In genomic region chr16:29790949-29791844, GRCh38 we compare ENCODE assay signal across 8 cellular contexts. TPM values are rescaled to one million over a fixed set of nuclear protein-coding genes. Genes with fewer than 3 reads are reported as not detected.
DNase-seq lines count a peak whose midpoint lies in the region; ATAC-seq, FAIRE-seq and TF ChIP-seq lines count a peak whose summit lies in the region.

No MANE protein-coding gene starts in this region.

- DNase-seq in GM12864 (ENCODE audit: low read depth) (no peak), keratinocyte (ENCODE audit: low read depth, low spot score) (no peak), substantia nigra (lab: John Stamatoyannopoulos, UW) (peak in 2 of 49 donors; percentile 23 to 50), T-helper 9 cell (no peak)
- DNase-seq in activated naive CD4-positive, alpha-beta T cell treated with anti-CD3 and anti-CD28 coated beads, Interleukin-2, amount 50 U/mL, for 72 hours (ENCODE audit: low spot score in 2 of 2), result no peak

- peak overlapping the region; percentile 91 for H3K9ac ChIP-seq in keratinocyte (ENCODE audit: control insufficient read depth, extremely low read depth, insufficient read depth, low read length)

- H3K27ac ChIP-seq in keratinocyte (ENCODE audit: control insufficient read depth, insufficient read depth, low read length), result peak overlapping the region; percentile 79
- peak overlapping the region; percentile 59 for H3K27ac ChIP-seq in substantia nigra (ENCODE audit: low read depth, low read length, poor library complexity, severe bottlenecking)

- H2AFZ ChIP-seq in keratinocyte (ENCODE audit: control insufficient read depth, low read length), result peak overlapping the region; percentile 96

- FAIRE-seq in keratinocyte (lab: Jason Lieb, UNC), result no peak

- H3K36me3 Mint-ChIP-seq in activated naive CD4-positive, alpha-beta T cell treated with anti-CD3 and anti-CD28 coated beads, Interleukin-2, amount 50 U/mL, for 72 hours, result peaks cover 41 to 45% of the 10 kb centered on the region in 2 donors

- peak overlapping the region; percentile 65 for H3K4me3 ChIP-seq in GM12864 (ENCODE audit: low read depth, low read length)
- H3K4me3 ChIP-seq in keratinocyte (ENCODE audit: control insufficient read depth in 2 of 3, extremely low read depth in 1 of 3, insufficient read depth in 2 of 3, low read depth in 1 of 3, low read length in 3 of 3), result peak overlapping the region; percentile 72 to 91 (median 89)

- peaks cover 21% of the 10 kb centered on the region for H3K4me1 ChIP-seq in keratinocyte (ENCODE audit: control insufficient read depth, extremely low read depth, insufficient read depth, low read length)

- H3K4me2 ChIP-seq in keratinocyte (ENCODE audit: control insufficient read depth, extremely low read depth, insufficient read depth, low read depth, low read length), result peak overlapping the region; percentile 90

- peaks cover 53% of the 10 kb centered on the region for H3K79me2 ChIP-seq in keratinocyte (ENCODE audit: control insufficient read depth, insufficient read depth, low read length)

- no peaks in the 10 kb centered on the region for H3K27me3 ChIP-seq in keratinocyte (ENCODE audit: control insufficient read depth, extremely low read depth, insufficient read depth, low read length)

- no peaks in the 10 kb centered on the region for H4K20me1 ChIP-seq in keratinocyte (ENCODE audit: control insufficient read depth, extremely low read depth, insufficient read depth, low read length)

- H3K27ac Mint-ChIP-seq in activated naive CD4-positive, alpha-beta T cell treated with anti-CD3 and anti-CD28 coated beads, Interleukin-2, amount 50 U/mL, for 72 hours, result peak overlapping the region; percentile 94 to 98

- ATAC-seq in HG03103 (IDR thresholded peaks at IDR 0.05; ENCODE audit: low read depth, unreplicated experiment) (peak; percentile 14), HG03175 (IDR thresholded peaks at IDR 0.05; ENCODE audit: unreplicated experiment) (no peak), GM21825 (IDR thresholded peaks at IDR 0.05; ENCODE audit: unreplicated experiment) (no peak)
- peak in 1 of 2 donors; percentile 23 for ATAC-seq in activated naive CD4-positive, alpha-beta T cell treated with anti-CD3 and anti-CD28 coated beads, Interleukin-2, amount 50 U/mL, for 72 hours

- no peaks in the 10 kb centered on the region for H3K9me3 ChIP-seq in keratinocyte (ENCODE audit: control insufficient read depth, low read depth, low read length)

- no peaks in the 10 kb centered on the region for H3K9me3 Mint-ChIP-seq in activated naive CD4-positive, alpha-beta T cell treated with anti-CD3 and anti-CD28 coated beads, Interleukin-2, amount 50 U/mL, for 72 hours

- no peaks in the 10 kb centered on the region for H3K9me1 ChIP-seq in keratinocyte (ENCODE audit: control insufficient read depth, extremely low read depth, insufficient read depth, low read length)

- TF ChIP-seq CTCF in GM12864 (IDR thresholded peaks at IDR 0.05; ENCODE audit: low read depth, low read length, missing control alignments), result no peak
- no peak for TF ChIP-seq CTCF in keratinocyte (optimal IDR thresholded peaks at IDR 0.05 in 1 of 3, IDR thresholded peaks at IDR 0.05 in 1 of 3, conservative IDR thresholded peaks at IDR 0.05 in 1 of 3; ENCODE audit: extremely low read depth in 1 of 3, insufficient read depth in 2 of 3, low read length in 3 of 3)

- peaks cover 0 to 2% of the 10 kb centered on the region in 2 experiments for H3K36me3 ChIP-seq in keratinocyte (ENCODE audit: control insufficient read depth in 2 of 2, extremely low read depth in 1 of 2, insufficient read depth in 2 of 2, low read length in 2 of 2)

- dilution Hi-C loops in keratinocyte (cut with MboI; ENCODE audit: extremely low pct_ligation_motif_present, low sequenced_read_pairs), result no loop called here

RNA-seq across cellular contexts. Expression of gene KIF22, which starts 0.6 kb away (rescaled TPM):
- total RNA-seq in activated naive CD4-positive, alpha-beta T cell treated with anti-CD3 and anti-CD28 coated beads, Interleukin-2, amount 50 U/mL, for 72 hours, result 100 to 1,000 TPM; 151 to 268 TPM
- 36.3 to 48.3 TPM (median 43.7 TPM) in 3 replicates for polyA plus RNA-seq in keratinocyte
- 14.3 TPM for polyA plus RNA-seq in keratinocyte (2011; ENCODE audit: low read depth)
- polyA plus RNA-seq in keratinocyte (2011; cell fraction: cytosol; rRNA removed), result 17.2 and 23.7 TPM in 2 replicates
- 72.3 and 83.5 TPM in 2 replicates for polyA plus RNA-seq in keratinocyte (2011; cell fraction: nucleus; rRNA removed)
- 15.4 and 26.9 TPM in 2 replicates for polyA plus RNA-seq in keratinocyte (2012; ENCODE audit: low replicate concordance)
- 46.4 to 57.5 TPM (median 48.8 TPM) in 3 replicates for polyA minus RNA-seq in keratinocyte
- polyA minus RNA-seq in keratinocyte (2011; cell fraction: cytosol; rRNA and poly(A)+ RNA removed), result 41.4 TPM
- polyA minus RNA-seq in keratinocyte (2011; cell fraction: nucleus; rRNA and poly(A)+ RNA removed), result 39.9 and 56.2 TPM in 2 replicates

RNA-seq across cellular contexts. Expression of gene ZG16, which starts 13.1 kb away (rescaled TPM):
- not detected for total RNA-seq in activated naive CD4-positive, alpha-beta T cell treated with anti-CD3 and anti-CD28 coated beads, Interleukin-2, amount 50 U/mL, for 72 hours
- 0.01 TPM in 1 of 3 replicates, not detected in the others for polyA plus RNA-seq in keratinocyte
- not detected for polyA plus RNA-seq in keratinocyte (2011; ENCODE audit: low read depth)
- not detected in 2 replicates for polyA plus RNA-seq in keratinocyte (2011; cell fraction: cytosol; rRNA removed)
- not detected in 2 replicates for polyA plus RNA-seq in keratinocyte (2011; cell fraction: nucleus; rRNA removed)
- not detected in 2 replicates for polyA plus RNA-seq in keratinocyte (2012; ENCODE audit: low replicate concordance)
- not detected in 3 replicates for polyA minus RNA-seq in keratinocyte
- not detected for polyA minus RNA-seq in keratinocyte (2011; cell fraction: cytosol; rRNA and poly(A)+ RNA removed)
- polyA minus RNA-seq in keratinocyte (2011; cell fraction: nucleus; rRNA and poly(A)+ RNA removed), result not detected in 2 replicates

RNA-seq across cellular contexts. Expression of gene MAZ, which starts 15.1 kb away (rescaled TPM):
- 100 to 1,000 TPM; 285 to 386 TPM for total RNA-seq in activated naive CD4-positive, alpha-beta T cell treated with anti-CD3 and anti-CD28 coated beads, Interleukin-2, amount 50 U/mL, for 72 hours
- polyA plus RNA-seq in keratinocyte, result 48.5 to 82.3 TPM (median 59.0 TPM) in 3 replicates
- 43.0 TPM for polyA plus RNA-seq in keratinocyte (2011; ENCODE audit: low read depth)
- polyA plus RNA-seq in keratinocyte (2011; cell fraction: cytosol; rRNA removed), result 56.3 and 78.7 TPM in 2 replicates
- 42.7 and 43.6 TPM in 2 replicates for polyA plus RNA-seq in keratinocyte (2011; cell fraction: nucleus; rRNA removed)
- polyA plus RNA-seq in keratinocyte (2012; ENCODE audit: low replicate concordance), result 63.9 and 156 TPM in 2 replicates
- polyA minus RNA-seq in keratinocyte, result 139 to 296 TPM (median 165 TPM) in 3 replicates
- 198 TPM for polyA minus RNA-seq in keratinocyte (2011; cell fraction: cytosol; rRNA and poly(A)+ RNA removed)
- polyA minus RNA-seq in keratinocyte (2011; cell fraction: nucleus; rRNA and poly(A)+ RNA removed), result 32.3 and 42.1 TPM in 2 replicates

RNA-seq across cellular contexts. Expression of gene PRRT2, which starts 20.8 kb away (rescaled TPM):
- total RNA-seq in activated naive CD4-positive, alpha-beta T cell treated with anti-CD3 and anti-CD28 coated beads, Interleukin-2, amount 50 U/mL, for 72 hours, result 1 to 10 TPM; 1.4 to 5.9 TPM
- polyA plus RNA-seq in keratinocyte, result not detected in 3 replicates
- not detected for polyA plus RNA-seq in keratinocyte (2011; ENCODE audit: low read depth)
- polyA plus RNA-seq in keratinocyte (2011; cell fraction: cytosol; rRNA removed), result not detected in 2 replicates
- polyA plus RNA-seq in keratinocyte (2011; cell fraction: nucleus; rRNA removed), result 0.04 and 0.14 TPM in 2 replicates
- 0.10 and 0.38 TPM in 2 replicates for polyA plus RNA-seq in keratinocyte (2012; ENCODE audit: low replicate concordance)
- not detected in 3 replicates for polyA minus RNA-seq in keratinocyte
- not detected for polyA minus RNA-seq in keratinocyte (2011; cell fraction: cytosol; rRNA and poly(A)+ RNA removed)
- polyA minus RNA-seq in keratinocyte (2011; cell fraction: nucleus; rRNA and poly(A)+ RNA removed), result not detected in 2 replicates

RNA-seq across cellular contexts. Expression of gene PAGR1, which starts 24.8 kb away (rescaled TPM):
- total RNA-seq in activated naive CD4-positive, alpha-beta T cell treated with anti-CD3 and anti-CD28 coated beads, Interleukin-2, amount 50 U/mL, for 72 hours, result 10 to 100 TPM; 20.2 to 40.0 TPM
- polyA plus RNA-seq in keratinocyte, result 6.4 to 17.1 TPM (median 13.6 TPM) in 3 replicates
- polyA plus RNA-seq in keratinocyte (2011; ENCODE audit: low read depth), result 2.7 TPM
- polyA plus RNA-seq in keratinocyte (2011; cell fraction: cytosol; rRNA removed), result 5.9 and 12.0 TPM in 2 replicates
- polyA plus RNA-seq in keratinocyte (2011; cell fraction: nucleus; rRNA removed), result 5.1 and 5.3 TPM in 2 replicates
- 4.7 and 19.3 TPM in 2 replicates for polyA plus RNA-seq in keratinocyte (2012; ENCODE audit: low replicate concordance)
- 1.5 to 2.7 TPM (median 2.0 TPM) in 3 replicates for polyA minus RNA-seq in keratinocyte
- polyA minus RNA-seq in keratinocyte (2011; cell fraction: cytosol; rRNA and poly(A)+ RNA removed), result 4.2 TPM
- polyA minus RNA-seq in keratinocyte (2011; cell fraction: nucleus; rRNA and poly(A)+ RNA removed), result 2.3 and 2.9 TPM in 2 replicates
